ENCODE assay signal across 11 cellular contexts in genomic region chr5:174409070-174409469, GRCh38.
A peak's percentile ranks its signal among the peaks of the same experiment; 100 is the strongest.
DNase-seq lines count a peak whose midpoint lies in the region; ATAC-seq, FAIRE-seq and TF ChIP-seq lines count a peak whose summit lies in the region.
"Had no signal": no experiment of that assay in that cellular context is flagged by ENCODE, and none has a peak within 500 bp of the region (broad histone marks: within the 10 kb centered on the region; RNA-seq: fewer than 3 reads in every experiment).

No MANE protein-coding gene starts in this region.

- H3K27ac Mint-ChIP-seq in osteocyte (ENCODE audit: unreplicated experiment) = no peak overlapping the region

- no peaks in the 10 kb centered on the region for H3K36me3 ChIP-seq in pancreas
- no peaks in the 10 kb centered on the region for H3K36me3 ChIP-seq in sigmoid colon

- TF ChIP-seq EP300 in sigmoid colon (IDR thresholded peaks at IDR 0.05) = no peak

- peaks cover 0 to 4% (median 0%) of the 10 kb centered on the region in 4 donors for H3K27me3 ChIP-seq in pancreas
- H3K27me3 ChIP-seq in sigmoid colon = peaks cover 0 to 6% (median 0%) of the 10 kb centered on the region in 3 donors

- no peak for ATAC-seq in pancreas

- 59 to 66% methylated on average over 3 of the region's 3 CpGs for WGBS in pancreas, 2 donors
- 57 to 69% methylated on average over 3 of the region's 3 CpGs for WGBS in sigmoid colon, 2 donors

- H3K4me3 ChIP-seq in WI38 (ENCODE audit: low read depth, low read length) (no peak overlapping the region), pancreas (no peak overlapping the region), sigmoid colon (no peak overlapping the region)

- H3K27me3 Mint-ChIP-seq in osteocyte (ENCODE audit: unreplicated experiment) = peaks cover 18% of the 10 kb centered on the region

- FAIRE-seq in GM12891 (lab: Jason Lieb, UNC) (no peak), pancreas (lab: Jason Lieb, UNC) (no peak)
- FAIRE-seq: frontal cortex had no signal

- H3K9me3 ChIP-seq in pancreas (no peaks in the 10 kb centered on the region), sigmoid colon (no peaks in the 10 kb centered on the region)

- H3K9me3 Mint-ChIP-seq in osteocyte (ENCODE audit: unreplicated experiment) = no peaks in the 10 kb centered on the region

- peak; percentile 23; the same call in 1 of the 2 replicates for TF ChIP-seq CTCF in WI38 (IDR thresholded peaks at IDR 0.05; ENCODE audit: low read depth, low read length)
- peak; percentile 28 for TF ChIP-seq CTCF in osteocyte (IDR thresholded peaks at IDR 0.05)
- no peak for TF ChIP-seq CTCF in pancreas (IDR thresholded peaks at IDR 0.05)
- TF ChIP-seq CTCF in sigmoid colon (IDR thresholded peaks at IDR 0.05) = no peak

- intact Hi-C loops in pancreas (cut with DNase I) (no loop called here), sigmoid colon (cut with DNase I) (no loop called here)

- H3K36me3 Mint-ChIP-seq in osteocyte (ENCODE audit: unreplicated experiment) = no peaks in the 10 kb centered on the region

- TF ChIP-seq POLR2A in GM12891 (IDR thresholded peaks at IDR 0.05; ENCODE audit: low read depth, low read length) = no peak
- TF ChIP-seq POLR2A in sigmoid colon (IDR thresholded peaks at IDR 0.05) = no peak

- H3K4me1 ChIP-seq in pancreas (no peaks in the 10 kb centered on the region), sigmoid colon (no peaks in the 10 kb centered on the region)

- H3K27ac ChIP-seq in pancreas = no peak overlapping the region
- H3K27ac ChIP-seq in sigmoid colon = no peak overlapping the region

- H3K4me3 Mint-ChIP-seq in osteocyte (ENCODE audit: unreplicated experiment) = no peak overlapping the region

- DNase-seq in GM12891 (ENCODE audit: insufficient read length, low spot score) (no peak), NAMALWA (ENCODE audit: low spot score) (peak; percentile 20), osteocyte (ENCODE audit: extremely low spot score, unreplicated experiment) (no peak), pancreas (no peak), sigmoid colon (no peak), medulla oblongata (ENCODE audit: extremely low spot score) (no peak)
- DNase-seq: activated CD4-positive, alpha-beta T cell treated with anti-CD3 and anti-CD28 coated beads for 4 hours; activated effector memory CD4-positive, alpha-beta T cell treated with Interleukin-2 at 50 U/mL for 16 hours; NCI-H187 had no signal

- peaks cover 5% of the 10 kb centered on the region for H3K4me1 Mint-ChIP-seq in osteocyte (ENCODE audit: unreplicated experiment)

TF ChIP-seq in GM12891, 5 proteins besides CTCF, POLR2A, EP300 and RAD21:
- peak; percentile 20; the same call in 1 of the 2 replicates for TF ChIP-seq SPI1 (IDR thresholded peaks at IDR 0.05; ENCODE audit: low read depth, low read length)
- no peak for TF ChIP-seq POLR2AphosphoS5 (IDR thresholded peaks at IDR 0.05; ENCODE audit: low read depth, low read length)
- no peak for TF ChIP-seq PAX5 (IDR thresholded peaks at IDR 0.05; ENCODE audit: insufficient read depth, low read length, severe bottlenecking)

Comparison
In these comparisons a context has a peak if more than half of its experiments do, and no peak if none do; other contexts are left out.
1. CTCF ChIP-seq: peak in WI38 (single experiment) and osteocyte (single experiment); none in pancreas (0 of 4) and sigmoid colon (0 of 4).